In genomic region chr2:26244479-26245230, GRCh38 we compare ENCODE assay signal across 1 cellular context.
TF ChIP-seq lines count a peak whose summit lies in the region.

Gene HADHA (minus strand): TSS chr2:26244632. CDS start chr2:26244596, 36 bp downstream.
Gene HADHB (plus strand): TSS chr2:26244939. CDS start chr2:26254255, 9,316 bp downstream.

TF ChIP-seq in HepG2, 621 proteins besides CTCF, POLR2A, EP300 and RAD21 (continued from another document and continues in another):
- TF ChIP-seq AHDC1 (CRISPR knock-in tag; IDR thresholded peaks at IDR 0.05; ENCODE audit: borderline replicate concordance) (no peak), SP1 (IDR thresholded peaks at IDR 0.05) (no peak), SP1 (CRISPR knock-in tag; IDR thresholded peaks at IDR 0.05) (peak; percentile 92), RFXANK (CRISPR knock-in tag; IDR thresholded peaks at IDR 0.05) (peak; percentile 90), ZNF790 (CRISPR knock-in tag; IDR thresholded peaks at IDR 0.05; ENCODE audit: borderline replicate concordance) (no peak), MBD4 (IDR thresholded peaks at IDR 0.05; ENCODE audit: borderline replicate concordance, low read length) (no peak), ZNF282 (IDR thresholded peaks at IDR 0.05; ENCODE audit: partially characterized antibody) (no peak), SMARCC2 (IDR thresholded peaks at IDR 0.05) (no peak), ZSCAN30 (CRISPR knock-in tag; IDR thresholded peaks at IDR 0.05) (peak; percentile 98), POLR2AphosphoS2 (IDR thresholded peaks at IDR 0.05; ENCODE audit: low read depth, low read length) (no peak), TEAD3 (CRISPR knock-in tag; optimal IDR thresholded peaks at IDR 0.05; ENCODE audit: borderline replicate concordance) (peak; percentile 84), ZNF441 (CRISPR knock-in tag; IDR thresholded peaks at IDR 0.05; ENCODE audit: borderline replicate concordance) (no peak; the same call in 1 of the 2 replicates), SMC3 (IDR thresholded peaks at IDR 0.05; ENCODE audit: low read length) (peak; percentile 3; the same call in 1 of the 2 replicates), ZNF333 (CRISPR knock-in tag; IDR thresholded peaks at IDR 0.05; ENCODE audit: borderline replicate concordance) (no peak; the same call in 1 of the 2 replicates), SNRNP70 (IDR thresholded peaks at IDR 0.05; ENCODE audit: low read depth, low read length) (no peak), JUN (CRISPR knock-in tag; IDR thresholded peaks at IDR 0.05) (peak; percentile 2; the same call in 1 of the 2 replicates), RNF219 (CRISPR knock-in tag; IDR thresholded peaks at IDR 0.05) (peak; percentile 94; the same call in 1 of the 2 replicates), ZNF232 (CRISPR knock-in tag; IDR thresholded peaks at IDR 0.05; ENCODE audit: borderline replicate concordance) (peak; percentile 91), SAFB2 (CRISPR knock-in tag; IDR thresholded peaks at IDR 0.05; ENCODE audit: borderline replicate concordance, low read depth) (no peak; the same call in 1 of the 2 replicates), ZBTB34 (CRISPR knock-in tag; IDR thresholded peaks at IDR 0.05) (peak; percentile 45; the same call in 1 of the 2 replicates), ZNF275 (CRISPR knock-in tag; IDR thresholded peaks at IDR 0.05; ENCODE audit: borderline replicate concordance) (peak; percentile 67; the same call in 1 of the 2 replicates), ZNF577 (CRISPR knock-in tag; IDR thresholded peaks at IDR 0.05; ENCODE audit: borderline replicate concordance, low read depth) (no peak), ZNF432 (CRISPR knock-in tag; IDR thresholded peaks at IDR 0.05; ENCODE audit: borderline replicate concordance) (no peak), NFIC (IDR thresholded peaks at IDR 0.05; ENCODE audit: low read length) (0 out of 2 replicates have a peak, but pooled peaks have one; percentile 64), NR2C2 (CRISPR knock-in tag; IDR thresholded peaks at IDR 0.05; ENCODE audit: borderline replicate concordance) (peak; percentile 95), ZFP41 (CRISPR knock-in tag; IDR thresholded peaks at IDR 0.05; ENCODE audit: borderline replicate concordance) (no peak), HOXA9 (CRISPR knock-in tag; IDR thresholded peaks at IDR 0.05; ENCODE audit: borderline replicate concordance) (no peak), MED8 (CRISPR knock-in tag; IDR thresholded peaks at IDR 0.05; ENCODE audit: insufficient replicate concordance) (no peak), ZNF260 (CRISPR knock-in tag; IDR thresholded peaks at IDR 0.05; ENCODE audit: borderline replicate concordance, low read depth) (no peak), ZKSCAN8 (CRISPR knock-in tag; IDR thresholded peaks at IDR 0.05; ENCODE audit: borderline replicate concordance) (peak; percentile 82), ZNF7 (CRISPR knock-in tag; IDR thresholded peaks at IDR 0.05) (no peak), FOXM1 (CRISPR knock-in tag; IDR thresholded peaks at IDR 0.05) (no peak), ZNF781 (CRISPR knock-in tag; IDR thresholded peaks at IDR 0.05; ENCODE audit: borderline replicate concordance, not compliant biosample characterization) (no peak), ZNF678 (CRISPR knock-in tag; IDR thresholded peaks at IDR 0.05) (no peak), MZF1 (CRISPR knock-in tag; IDR thresholded peaks at IDR 0.05; ENCODE audit: borderline replicate concordance) (no peak), SKI (IDR thresholded peaks at IDR 0.05; ENCODE audit: partially characterized antibody) (peak; percentile 85), HCFC1 (IDR thresholded peaks at IDR 0.05; ENCODE audit: low read depth, low read length) (peak; percentile 66), ZSCAN5A (CRISPR knock-in tag; IDR thresholded peaks at IDR 0.05; ENCODE audit: borderline replicate concordance) (no peak; the same call in 1 of the 2 replicates), ZFY (CRISPR knock-in tag; IDR thresholded peaks at IDR 0.05) (peak; percentile 51), ZNF784 (CRISPR knock-in tag; IDR thresholded peaks at IDR 0.05; ENCODE audit: borderline replicate concordance) (0 out of 2 replicates have a peak, but pooled peaks have one; percentile 86), HIC2 (CRISPR knock-in tag; IDR thresholded peaks at IDR 0.05; ENCODE audit: low read depth) (no peak; the same call in 1 of the 2 replicates), AFF4 (CRISPR knock-in tag; IDR thresholded peaks at IDR 0.05) (no peak), CBX1 (IDR thresholded peaks at IDR 0.05; ENCODE audit: low read depth) (peak; percentile 69), PLRG1 (conservative IDR thresholded peaks at IDR 0.05) (no peak), ZNF256 (CRISPR knock-in tag; conservative IDR thresholded peaks at IDR 0.05) (no peak; the same call in 1 of the 2 replicates), MTA1 (CRISPR knock-in tag; IDR thresholded peaks at IDR 0.05; ENCODE audit: borderline replicate concordance) (no peak), ZNF329 (CRISPR knock-in tag; IDR thresholded peaks at IDR 0.05; ENCODE audit: low read depth) (peak; percentile 64), CHCHD3 (CRISPR knock-in tag; IDR thresholded peaks at IDR 0.05) (no peak), WIZ (CRISPR knock-in tag; IDR thresholded peaks at IDR 0.05) (no peak)
